In genomic region chr3:135081451-135082434, GRCh38 we compare ENCODE assay signal across 19 cellular contexts.
"Had no signal": no experiment of that assay in that cellular context is flagged by ENCODE, and none has a peak within 500 bp of the region (broad histone marks: within the 10 kb centered on the region; RNA-seq: fewer than 3 reads in every experiment).

No MANE protein-coding gene starts in this region.

- H3K27me3 ChIP-seq: brain microvascular endothelial cell, foreskin keratinocyte, hepatocyte, tibial artery had no signal

- H3K27ac ChIP-seq: brain microvascular endothelial cell, foreskin keratinocyte, hepatocyte, tibial artery had no signal

- H3K4me3 ChIP-seq: hepatocyte, tibial artery had no signal

- H2AFZ ChIP-seq: hepatocyte had no signal

- H3K36me3 ChIP-seq: brain microvascular endothelial cell, tibial artery had no signal

- H3K9me3 ChIP-seq: tibial artery had no signal

- DNase-seq: activated gamma-delta T cell treated with Interleukin-2 at 50 U/mL for 16 hours; activated T-cell treated with anti-CD3 and anti-CD28 coated beads, Interleukin-2, amount 50 U/mL, for 1 hour; aorta; brain microvascular endothelial cell; central memory CD4-positive, alpha-beta T cell; cortex of kidney; effector CD4-positive, alpha-beta T cell; foreskin keratinocyte; immature natural killer cell; midbrain; natural killer cell; retina; stimulated activated CD4-positive, alpha-beta T cell treated with anti-CD3 and anti-CD28 coated beads, Interleukin-4, amount 100 ng/mL, for 24 hours; stimulated activated naive CD8-positive, alpha-beta T cell treated with anti-CD3 and anti-CD28 coated beads, Interleukin-15, Interleukin-2, amounts not matched to agents 100 U/mL and 50 U/mL, for 24 hours; T-helper 1 cell; tibial artery had no signal

- ATAC-seq: activated naive CD4-positive, alpha-beta T cell treated with anti-CD3 and anti-CD28 coated beads, Interleukin-2, amount 50 U/mL, for 72 hours; foreskin keratinocyte; natural killer cell; stimulated activated naive CD8-positive, alpha-beta T cell treated with anti-CD3 and anti-CD28 coated beads, Interleukin-15, Interleukin-2, amounts not matched to agents 100 U/mL and 50 U/mL, for 24 hours; WTC11 had no signal

- H3K4me2 ChIP-seq: hepatocyte had no signal

- H3K79me2 ChIP-seq: hepatocyte had no signal

- H3K4me1 ChIP-seq: foreskin keratinocyte, tibial artery had no signal
